Comparison of ENCODE assay signal across 22 cellular contexts in genomic region chr3:135069406-135069805, GRCh38.
"Had no signal": no experiment of that assay in that cellular context is flagged by ENCODE, and none has a peak within 500 bp of the region (broad histone marks: within the 10 kb centered on the region; RNA-seq: fewer than 3 reads in every experiment).

No MANE protein-coding gene starts in this region.

- H3K4me1 ChIP-seq: colonic mucosa, foreskin keratinocyte, gastroesophageal sphincter, heart right ventricle had no signal

- H3K36me3 ChIP-seq: colonic mucosa, esophagus squamous epithelium, gastrocnemius medialis, gastroesophageal sphincter, heart left ventricle, heart right ventricle had no signal

- DNase-seq: colonic mucosa; cortex of kidney; dermis blood vessel endothelial cell; dorsolateral prefrontal cortex; effector CD4-positive, alpha-beta T cell; effector CD8-positive, alpha-beta T cell; effector memory CD4-positive, alpha-beta T cell; effector memory CD8-positive, alpha-beta T cell; endodermal cell; erythroblast; esophagus squamous epithelium; foreskin fibroblast; foreskin keratinocyte; foreskin melanocyte; gastrocnemius medialis; glutamatergic neuron; head of caudate nucleus; heart left ventricle; heart right ventricle had no signal

- ATAC-seq: effector memory CD8-positive, alpha-beta T cell; esophagus mucosa; foreskin keratinocyte; gastrocnemius medialis; gastroesophageal sphincter; heart left ventricle; heart right ventricle had no signal

- H3K4me3 ChIP-seq: colonic mucosa, dorsolateral prefrontal cortex, esophagus squamous epithelium, gastrocnemius medialis, gastroesophageal sphincter, heart left ventricle, heart right ventricle had no signal

- H3K9me3 ChIP-seq: colonic mucosa, esophagus squamous epithelium, gastrocnemius medialis, gastroesophageal sphincter had no signal

- H3K27ac ChIP-seq: colonic mucosa, dorsolateral prefrontal cortex, epithelial cell of prostate, esophagus squamous epithelium, foreskin keratinocyte, gastrocnemius medialis, gastroesophageal sphincter, heart left ventricle, heart right ventricle had no signal

- H3K27me3 ChIP-seq: colonic mucosa, dorsolateral prefrontal cortex, esophagus squamous epithelium, foreskin keratinocyte, gastrocnemius medialis, gastroesophageal sphincter, heart left ventricle, heart right ventricle had no signal
